Comparison of ENCODE assay signal across 8 cellular contexts in genomic region chr9:85743290-85744128, GRCh38. TPM values are rescaled to one million over a fixed set of nuclear protein-coding genes. Genes with fewer than 3 reads are reported as not detected.
DNase-seq lines count a peak whose midpoint lies in the region; ATAC-seq and TF ChIP-seq lines count a peak whose summit lies in the region.

No MANE protein-coding gene starts in this region.

- H3K4me1 Mint-ChIP-seq in activated CD4-positive, alpha-beta T cell treated with anti-CD3 and anti-CD28 coated beads for 36 hours = peaks cover 27% of the 10 kb centered on the region
- H3K4me1 Mint-ChIP-seq in chondrocyte (ENCODE audit: low read depth) = peaks cover 19% of the 10 kb centered on the region

- TF ChIP-seq CTCF in chondrocyte (IDR thresholded peaks at IDR 0.05) = no peak

- ATAC-seq in activated CD4-positive, alpha-beta T cell treated with anti-CD3 and anti-CD28 coated beads for 36 hours = no peak
- ATAC-seq in HG03135 (IDR thresholded peaks at IDR 0.05; ENCODE audit: unreplicated experiment) (no peak), HG02938 (IDR thresholded peaks at IDR 0.05; ENCODE audit: unreplicated experiment) (no peak), GM18498 (IDR thresholded peaks at IDR 0.05; ENCODE audit: unreplicated experiment) (no peak)

- peaks cover 5% of the 10 kb centered on the region for H3K27me3 Mint-ChIP-seq in activated CD4-positive, alpha-beta T cell treated with anti-CD3 and anti-CD28 coated beads for 36 hours
- H3K27me3 Mint-ChIP-seq in chondrocyte (ENCODE audit: low read depth) = peaks cover 9% of the 10 kb centered on the region

- intact Hi-C loops in activated CD4-positive, alpha-beta T cell treated with anti-CD3 and anti-CD28 coated beads for 36 hours (cut with DNase I, micrococcal nuclease) = loop anchor here in 1 of 2 experiments (2.0 to 5.0 kb wide), 2 partner anchors 539 to 609 kb away; partner anchors contain the start of genes ISCA1 and TUT7

- POLR2A ChIA-PET in activated CD4-positive, alpha-beta T cell treated with anti-CD3 and anti-CD28 coated beads for 36 hours (lab: Charles Lee) = no interaction called here

- peaks cover 4% of the 10 kb centered on the region for H3K36me3 Mint-ChIP-seq in activated CD4-positive, alpha-beta T cell treated with anti-CD3 and anti-CD28 coated beads for 36 hours (ENCODE audit: low read depth)
- H3K36me3 Mint-ChIP-seq in chondrocyte (ENCODE audit: low read depth) = no peaks in the 10 kb centered on the region

- peak overlapping the region; percentile 74 for H3K27ac Mint-ChIP-seq in activated CD4-positive, alpha-beta T cell treated with anti-CD3 and anti-CD28 coated beads for 36 hours
- H3K27ac Mint-ChIP-seq in chondrocyte (ENCODE audit: unreplicated experiment) = peak overlapping the region; percentile 6

- CTCF ChIA-PET in activated CD4-positive, alpha-beta T cell treated with anti-CD3 and anti-CD28 coated beads for 36 hours (lab: Charles Lee) = no interaction called here

- peak overlapping the region; percentile 19 for H3K4me3 Mint-ChIP-seq in activated CD4-positive, alpha-beta T cell treated with anti-CD3 and anti-CD28 coated beads for 36 hours
- no peak overlapping the region for H3K4me3 Mint-ChIP-seq in chondrocyte (ENCODE audit: unreplicated experiment)

- DNase-seq in activated CD4-positive, alpha-beta T cell treated with anti-CD3 and anti-CD28 coated beads for 36 hours = peak; percentile 24
- no peak for DNase-seq in activated CD4-positive, alpha-beta T cell treated with anti-CD3 and anti-CD28 coated beads, Interleukin-2, amount 50 U/mL, for 1 hour
- DNase-seq in NOMO-1 treated with DMSO at 0.1 percent for 48 hours (lab: John Stamatoyannopoulos, UW; ENCODE audit: unreplicated experiment) (peak; percentile 60), chondrocyte (ENCODE audit: low spot score) (no peak), non-pigmented ciliary epithelial cell (ENCODE audit: low read depth) (peak; percentile 93)

- H3K9me3 Mint-ChIP-seq in activated CD4-positive, alpha-beta T cell treated with anti-CD3 and anti-CD28 coated beads for 36 hours (ENCODE audit: low read depth) = no peaks in the 10 kb centered on the region
- no peaks in the 10 kb centered on the region for H3K9me3 Mint-ChIP-seq in chondrocyte (ENCODE audit: low read depth)

RNA-seq across cellular contexts. Expression of gene AGTPBP1, which starts 1.8 kb away (rescaled TPM):
- 10 to 100 TPM; 39.8 to 45.9 TPM for total RNA-seq in activated CD4-positive, alpha-beta T cell treated with anti-CD3 and anti-CD28 coated beads for 36 hours
- 25.1 to 25.8 TPM (median 25.1 TPM) in 3 replicates for total RNA-seq in chondrocyte

Comparison
In these comparisons a context has a peak if more than half of its experiments do, and no peak if none do; other contexts are left out.
1. DNase-seq: peak in activated CD4-positive, alpha-beta T cell treated with anti-CD3 and anti-CD28 coated beads for 36 hours (single experiment), NOMO-1 treated with DMSO at 0.1 percent for 48 hours (single experiment) and non-pigmented ciliary epithelial cell (single experiment); none in activated CD4-positive, alpha-beta T cell treated with anti-CD3 and anti-CD28 coated beads, Interleukin-2, amount 50 U/mL, for 1 hour (single experiment) and chondrocyte (single experiment).